ENCODE assay signal across 23 cellular contexts in the genomic region with DNA sequence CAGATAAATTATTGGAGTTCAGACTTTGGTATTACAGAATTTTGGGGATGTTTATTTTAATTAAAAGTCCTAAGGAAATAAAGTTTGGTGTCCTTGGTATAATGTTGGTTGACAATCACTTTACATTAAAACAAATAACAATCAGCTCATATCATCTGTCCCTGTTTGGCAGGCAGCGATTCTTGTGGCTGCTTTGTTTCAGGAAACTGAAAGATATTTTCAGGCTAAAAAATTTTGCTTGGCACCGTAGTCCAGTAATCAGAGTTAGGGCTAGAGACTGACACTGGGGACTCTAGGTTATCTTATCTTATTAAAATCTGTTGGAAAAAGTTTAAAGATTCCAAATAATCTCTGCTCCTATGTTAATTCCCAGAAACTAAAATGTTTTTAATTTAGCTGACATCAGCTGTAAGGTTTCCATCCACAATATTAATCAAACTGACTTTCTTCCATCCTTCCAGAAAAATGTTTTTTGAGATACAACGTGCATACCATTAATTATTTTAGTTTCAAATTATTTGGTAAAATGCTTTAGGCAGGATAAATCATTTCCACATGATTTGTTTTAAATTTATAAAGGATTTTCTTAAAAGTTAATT.
DNase-seq lines count a peak whose midpoint lies in the region; ATAC-seq, FAIRE-seq and TF ChIP-seq lines count a peak whose summit lies in the region.
"Had no signal": no experiment of that assay in that cellular context is flagged by ENCODE, and none has a peak within 500 bp of the region (broad histone marks: within the 10 kb centered on the region; RNA-seq: fewer than 3 reads in every experiment).

No MANE protein-coding gene starts in this region.

- H3K27ac ChIP-seq in ACC112 (ENCODE audit: low read depth, low read length): no peak overlapping the region
- H3K27ac ChIP-seq: BLaER1 treated with 17β-estradiol and CSF1 and Interleukin-3, amounts not matched to agents 10 nM and 100 nM; GM23248 had no signal

- peak; percentile 67 for FAIRE-seq in H54 (lab: Jason Lieb, UNC)
- FAIRE-seq: GM12892, GM18507 had no signal

- no peaks in the 10 kb centered on the region for H3K4me1 ChIP-seq in ACC112 (ENCODE audit: control insufficient read depth, insufficient read depth, low read length, unreplicated experiment)

- DNase-seq in NCI-H1417 (lab: John Stamatoyannopoulos, UW): peak in 2 of 3 experiments; percentile 42 to 75
- DNase-seq in NCI-H1417 treated with DMSO at 0.1 percent for 48 hours (lab: John Stamatoyannopoulos, UW): no peak
- no peak for DNase-seq in H54 (ENCODE audit: insufficient read length, low spot score)
- peak; percentile 65 for DNase-seq in cerebellar cortex (ENCODE audit: low spot score)
- DNase-seq in NCI-H345 (lab: John Stamatoyannopoulos, UW): no peak
- no peak for DNase-seq in CD1c-positive myeloid dendritic cell (ENCODE audit: extremely low spot score)
- DNase-seq: 8988T; CD4-positive, CD25-positive, alpha-beta regulatory T cell; CD8-positive, alpha-beta memory T cell; COR-L47; DMS 273 treated with DMSO at 0.1 percent for 48 hours; DMS53; DND-41; GDM1; GM23248; H7; HFFc6 had no signal

- no peak overlapping the region for H3K4me3 ChIP-seq in ACC112 (ENCODE audit: low read depth, low read length)
- H3K4me3 ChIP-seq: BLaER1 treated with 17β-estradiol and CSF1 and Interleukin-3, amounts not matched to agents 10 nM and 100 nM; GM23248 had no signal

- ATAC-seq in HG02840 (IDR thresholded peaks at IDR 0.05; ENCODE audit: low FRiP score, unreplicated experiment): no peak
- ATAC-seq: HCT116 had no signal

- H3K27me3 ChIP-seq in ACC112 (ENCODE audit: insufficient read depth, low read length): peaks cover 25% of the 10 kb centered on the region
- H3K27me3 ChIP-seq: BLaER1 treated with 17β-estradiol and CSF1 and Interleukin-3, amounts not matched to agents 10 nM and 100 nM had no signal

- H2AFZ ChIP-seq in ACC112 (ENCODE audit: low read length, unreplicated experiment): peak overlapping the region; percentile 27
- H2AFZ ChIP-seq: GM23248 had no signal

- no peaks in the 10 kb centered on the region for H3K36me3 ChIP-seq in ACC112 (ENCODE audit: insufficient read depth, low read length)
- H3K36me3 ChIP-seq: BLaER1 treated with 17β-estradiol and CSF1 and Interleukin-3, amounts not matched to agents 10 nM and 100 nM had no signal

- H3K79me2 ChIP-seq in ACC112 (ENCODE audit: control insufficient read depth, insufficient read depth, low read length, unreplicated experiment): no peaks in the 10 kb centered on the region

- no peak for TF ChIP-seq POLR2A in H54 (IDR thresholded peaks at IDR 0.05; ENCODE audit: low read depth, low read length)

Comparison
In these comparisons a context has a peak if more than half of its experiments do, and no peak if none do; other contexts are left out.
1. DNase-seq: peak in NCI-H1417 (2 of 3) and cerebellar cortex (single experiment); none in NCI-H1417 treated with DMSO at 0.1 percent for 48 hours (single experiment), H54 (single experiment), NCI-H345 (single experiment) and CD1c-positive myeloid dendritic cell (single experiment).